In the genomic region with DNA sequence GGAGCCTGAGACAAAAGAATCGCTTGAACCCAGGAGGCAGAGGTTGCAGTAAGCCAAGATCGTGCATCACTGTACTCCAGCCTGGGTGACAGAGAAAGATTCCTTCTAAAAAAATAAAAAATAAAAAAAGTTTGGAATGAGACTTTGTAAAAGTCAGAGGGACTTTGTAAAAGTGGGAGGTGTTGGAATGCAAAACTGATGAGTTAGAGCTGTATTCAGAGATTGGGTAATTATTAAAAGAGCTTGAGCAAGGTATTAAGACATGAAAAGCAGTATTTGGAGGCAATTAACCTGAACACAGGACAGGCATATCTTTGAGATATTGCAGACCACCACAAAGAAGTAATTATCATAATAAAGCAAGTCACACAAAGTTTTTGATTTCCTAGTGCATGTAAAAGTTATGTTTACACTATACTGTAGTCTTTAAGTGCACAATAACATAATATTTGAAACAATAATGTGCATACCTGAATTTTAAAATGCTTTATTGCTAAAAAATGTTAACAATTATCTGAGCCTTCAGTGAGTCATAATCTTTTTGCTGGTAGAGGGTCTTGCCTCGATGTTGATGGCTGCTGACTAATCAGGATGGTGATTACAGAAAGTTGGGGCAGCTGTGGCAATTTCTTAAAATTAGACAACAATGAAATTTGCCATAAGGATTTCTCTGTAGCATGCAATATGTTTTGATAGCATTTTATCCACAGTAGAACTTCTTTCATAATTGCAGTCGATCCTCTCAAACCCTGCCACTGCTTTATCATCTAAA, we compare ENCODE assay signal across 2 cellular contexts.
TF ChIP-seq lines count a peak whose summit lies in the region.

No MANE protein-coding gene starts in this region.

TF ChIP-seq in SK-N-SH, 30 proteins besides CTCF, POLR2A, EP300 and RAD21 (continued from another document):
- TF ChIP-seq, protein P1, sequence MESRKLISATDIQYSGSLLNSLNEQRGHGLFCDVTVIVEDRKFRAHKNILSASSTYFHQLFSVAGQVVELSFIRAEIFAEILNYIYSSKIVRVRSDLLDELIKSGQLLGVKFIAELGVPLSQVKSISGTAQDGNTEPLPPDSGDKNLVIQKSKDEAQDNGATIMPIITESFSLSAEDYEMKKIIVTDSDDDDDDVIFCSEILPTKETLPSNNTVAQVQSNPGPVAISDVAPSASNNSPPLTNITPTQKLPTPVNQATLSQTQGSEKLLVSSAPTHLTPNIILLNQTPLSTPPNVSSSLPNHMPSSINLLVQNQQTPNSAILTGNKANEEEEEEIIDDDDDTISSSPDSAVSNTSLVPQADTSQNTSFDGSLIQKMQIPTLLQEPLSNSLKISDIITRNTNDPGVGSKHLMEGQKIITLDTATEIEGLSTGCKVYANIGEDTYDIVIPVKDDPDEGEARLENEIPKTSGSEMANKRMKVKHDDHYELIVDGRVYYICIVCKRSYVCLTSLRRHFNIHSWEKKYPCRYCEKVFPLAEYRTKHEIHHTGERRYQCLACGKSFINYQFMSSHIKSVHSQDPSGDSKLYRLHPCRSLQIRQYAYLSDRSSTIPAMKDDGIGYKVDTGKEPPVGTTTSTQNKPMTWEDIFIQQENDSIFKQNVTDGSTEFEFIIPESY (IDR thresholded peaks at IDR 0.05; ENCODE audit: borderline replicate concordance, low read depth) = no peak
- TF ChIP-seq, protein P2, sequence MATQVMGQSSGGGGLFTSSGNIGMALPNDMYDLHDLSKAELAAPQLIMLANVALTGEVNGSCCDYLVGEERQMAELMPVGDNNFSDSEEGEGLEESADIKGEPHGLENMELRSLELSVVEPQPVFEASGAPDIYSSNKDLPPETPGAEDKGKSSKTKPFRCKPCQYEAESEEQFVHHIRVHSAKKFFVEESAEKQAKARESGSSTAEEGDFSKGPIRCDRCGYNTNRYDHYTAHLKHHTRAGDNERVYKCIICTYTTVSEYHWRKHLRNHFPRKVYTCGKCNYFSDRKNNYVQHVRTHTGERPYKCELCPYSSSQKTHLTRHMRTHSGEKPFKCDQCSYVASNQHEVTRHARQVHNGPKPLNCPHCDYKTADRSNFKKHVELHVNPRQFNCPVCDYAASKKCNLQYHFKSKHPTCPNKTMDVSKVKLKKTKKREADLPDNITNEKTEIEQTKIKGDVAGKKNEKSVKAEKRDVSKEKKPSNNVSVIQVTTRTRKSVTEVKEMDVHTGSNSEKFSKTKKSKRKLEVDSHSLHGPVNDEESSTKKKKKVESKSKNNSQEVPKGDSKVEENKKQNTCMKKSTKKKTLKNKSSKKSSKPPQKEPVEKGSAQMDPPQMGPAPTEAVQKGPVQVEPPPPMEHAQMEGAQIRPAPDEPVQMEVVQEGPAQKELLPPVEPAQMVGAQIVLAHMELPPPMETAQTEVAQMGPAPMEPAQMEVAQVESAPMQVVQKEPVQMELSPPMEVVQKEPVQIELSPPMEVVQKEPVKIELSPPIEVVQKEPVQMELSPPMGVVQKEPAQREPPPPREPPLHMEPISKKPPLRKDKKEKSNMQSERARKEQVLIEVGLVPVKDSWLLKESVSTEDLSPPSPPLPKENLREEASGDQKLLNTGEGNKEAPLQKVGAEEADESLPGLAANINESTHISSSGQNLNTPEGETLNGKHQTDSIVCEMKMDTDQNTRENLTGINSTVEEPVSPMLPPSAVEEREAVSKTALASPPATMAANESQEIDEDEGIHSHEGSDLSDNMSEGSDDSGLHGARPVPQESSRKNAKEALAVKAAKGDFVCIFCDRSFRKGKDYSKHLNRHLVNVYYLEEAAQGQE (IDR thresholded peaks at IDR 0.05; ENCODE audit: low read depth, low read length) = no peak
- no peak for TF ChIP-seq TCF12 (IDR thresholded peaks at IDR 0.05)
- TF ChIP-seq SMC3 (IDR thresholded peaks at IDR 0.05; ENCODE audit: low read depth, low read length) = no peak
- TF ChIP-seq YY1 (IDR thresholded peaks at IDR 0.05; ENCODE audit: low read depth) = no peak
- no peak for TF ChIP-seq GABPA (IDR thresholded peaks at IDR 0.05; ENCODE audit: low read depth)
- TF ChIP-seq EZH2phosphoT487 (IDR thresholded peaks at IDR 0.05; ENCODE audit: borderline replicate concordance, low read depth) = no peak
- no peak for TF ChIP-seq SIN3A (IDR thresholded peaks at IDR 0.05; ENCODE audit: borderline replicate concordance, low read depth, low read length)

TF ChIP-seq in SK-N-SH treated with all-trans-retinoic acid at 6 μM for 48 hours, 23 proteins besides CTCF, POLR2A, EP300 and RAD21 (continued from another document):
- TF ChIP-seq, protein P3, sequence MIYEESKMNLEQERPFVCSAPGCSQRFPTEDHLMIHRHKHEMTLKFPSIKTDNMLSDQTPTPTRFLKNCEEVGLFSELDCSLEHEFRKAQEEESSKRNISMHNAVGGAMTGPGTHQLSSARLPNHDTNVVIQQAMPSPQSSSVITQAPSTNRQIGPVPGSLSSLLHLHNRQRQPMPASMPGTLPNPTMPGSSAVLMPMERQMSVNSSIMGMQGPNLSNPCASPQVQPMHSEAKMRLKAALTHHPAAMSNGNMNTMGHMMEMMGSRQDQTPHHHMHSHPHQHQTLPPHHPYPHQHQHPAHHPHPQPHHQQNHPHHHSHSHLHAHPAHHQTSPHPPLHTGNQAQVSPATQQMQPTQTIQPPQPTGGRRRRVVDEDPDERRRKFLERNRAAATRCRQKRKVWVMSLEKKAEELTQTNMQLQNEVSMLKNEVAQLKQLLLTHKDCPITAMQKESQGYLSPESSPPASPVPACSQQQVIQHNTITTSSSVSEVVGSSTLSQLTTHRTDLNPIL (CRISPR knock-in tag; IDR thresholded peaks at IDR 0.05; ENCODE audit: low read depth) = no peak
- no peak for TF ChIP-seq BACH2 (CRISPR knock-in tag; IDR thresholded peaks at IDR 0.05; ENCODE audit: borderline replicate concordance)
- TF ChIP-seq, protein P4, sequence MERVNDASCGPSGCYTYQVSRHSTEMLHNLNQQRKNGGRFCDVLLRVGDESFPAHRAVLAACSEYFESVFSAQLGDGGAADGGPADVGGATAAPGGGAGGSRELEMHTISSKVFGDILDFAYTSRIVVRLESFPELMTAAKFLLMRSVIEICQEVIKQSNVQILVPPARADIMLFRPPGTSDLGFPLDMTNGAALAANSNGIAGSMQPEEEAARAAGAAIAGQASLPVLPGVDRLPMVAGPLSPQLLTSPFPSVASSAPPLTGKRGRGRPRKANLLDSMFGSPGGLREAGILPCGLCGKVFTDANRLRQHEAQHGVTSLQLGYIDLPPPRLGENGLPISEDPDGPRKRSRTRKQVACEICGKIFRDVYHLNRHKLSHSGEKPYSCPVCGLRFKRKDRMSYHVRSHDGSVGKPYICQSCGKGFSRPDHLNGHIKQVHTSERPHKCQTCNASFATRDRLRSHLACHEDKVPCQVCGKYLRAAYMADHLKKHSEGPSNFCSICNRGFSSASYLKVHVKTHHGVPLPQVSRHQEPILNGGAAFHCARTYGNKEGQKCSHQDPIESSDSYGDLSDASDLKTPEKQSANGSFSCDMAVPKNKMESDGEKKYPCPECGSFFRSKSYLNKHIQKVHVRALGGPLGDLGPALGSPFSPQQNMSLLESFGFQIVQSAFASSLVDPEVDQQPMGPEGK (CRISPR knock-in tag; IDR thresholded peaks at IDR 0.05; ENCODE audit: borderline replicate concordance) = no peak
